ENCODE assay signal across 16 cellular contexts in genomic region chr1:54681396-54681795, GRCh38. TPM values are rescaled to one million over a fixed set of nuclear protein-coding genes. Genes with fewer than 3 reads are reported as not detected.
DNase-seq lines count a peak whose midpoint lies in the region; ATAC-seq, FAIRE-seq and TF ChIP-seq lines count a peak whose summit lies in the region.
"Had no signal": no experiment of that assay in that cellular context is flagged by ENCODE, and none has a peak within 500 bp of the region (broad histone marks: within the 10 kb centered on the region; RNA-seq: fewer than 3 reads in every experiment).

No MANE protein-coding gene starts in this region.

- TF ChIP-seq CTCF in cardiac muscle cell (IDR thresholded peaks at IDR 0.05; ENCODE audit: low read depth, low read length) (no peak), cardiac fibroblast (IDR thresholded peaks at IDR 0.05; ENCODE audit: low read depth, low read length) (no peak), tibial artery (IDR thresholded peaks at IDR 0.05) (no peak), osteocyte (IDR thresholded peaks at IDR 0.05) (no peak)

- H3K4me1 Mint-ChIP-seq in osteocyte (ENCODE audit: unreplicated experiment) = no peaks in the 10 kb centered on the region

- ATAC-seq in left ventricle myocardium superior = no peak
- ATAC-seq: HCT116, left colon had no signal

- no peaks in the 10 kb centered on the region for H3K4me1 ChIP-seq in cardiac muscle cell (ENCODE audit: low read depth)
- H3K4me1 ChIP-seq in tibial artery = no peaks in the 10 kb centered on the region
- H3K4me1 ChIP-seq: BE2C, SJCRH30 had no signal

- no peak overlapping the region for H3K27ac Mint-ChIP-seq in osteocyte (ENCODE audit: unreplicated experiment)

- DNase-seq in cardiac muscle cell (ENCODE audit: low read depth in 1 of 2, low spot score in 1 of 2) (peak; percentile 19 to 21), left ventricle myocardium superior (no peak), NCI-H2196 (lab: John Stamatoyannopoulos, UW; ENCODE audit: unreplicated experiment) (peak; percentile 78), cardiac fibroblast (ENCODE audit: low read depth in 2 of 2) (peak; percentile 8 to 21), HTR-8/SVneo (ENCODE audit: insufficient read length, low spot score) (no peak), kidney glomerular epithelial cell (lab: John Stamatoyannopoulos, UW) (no peak), tibial artery (no peak), osteocyte (ENCODE audit: extremely low spot score, unreplicated experiment) (no peak)
- DNase-seq: BE2C; left colon; MG63; SJCRH30; stimulated activated CD4-positive, alpha-beta T cell treated with anti-CD3 and anti-CD28 coated beads, Interleukin-4, amount 100 ng/mL, for 24 hours had no signal

- H3K4me3 ChIP-seq in cardiac muscle cell = no peak overlapping the region
- H3K4me3 ChIP-seq in cardiac fibroblast (replicated peaks in 1 of 2; ENCODE audit: low read depth in 2 of 2, low read length in 2 of 2) = no peak overlapping the region
- no peak overlapping the region for H3K4me3 ChIP-seq in tibial artery
- H3K4me3 ChIP-seq: MG63, SJCRH30 had no signal

- no peaks in the 10 kb centered on the region for H3K9me3 ChIP-seq in cardiac muscle cell (ENCODE audit: low read depth)
- no peaks in the 10 kb centered on the region for H3K9me3 ChIP-seq in tibial artery
- H3K9me3 ChIP-seq: BE2C, MG63, SJCRH30 had no signal

- peaks cover 34% of the 10 kb centered on the region for H3K27me3 Mint-ChIP-seq in osteocyte (ENCODE audit: unreplicated experiment)

- H3K36me3 ChIP-seq in cardiac muscle cell = no peaks in the 10 kb centered on the region
- H3K36me3 ChIP-seq in tibial artery = peaks cover 3 to 33% (median 4%) of the 10 kb centered on the region in 3 donors
- H3K36me3 ChIP-seq: BE2C, MG63, SJCRH30 had no signal

- H3K9me3 Mint-ChIP-seq in osteocyte (ENCODE audit: unreplicated experiment) = no peaks in the 10 kb centered on the region

- intact Hi-C loops in left ventricle myocardium superior (cut with micrococcal nuclease) (no loop called here), tibial artery (cut with DNase I; ENCODE audit: low total_unique reads) (no loop called here)

- H3K36me3 Mint-ChIP-seq in osteocyte (ENCODE audit: unreplicated experiment) = no peaks in the 10 kb centered on the region

- no peak for FAIRE-seq in HTR-8/SVneo (lab: Jason Lieb, UNC)
- FAIRE-seq: colon had no signal

- no peak overlapping the region for H3K4me3 Mint-ChIP-seq in osteocyte (ENCODE audit: unreplicated experiment)

- no peaks in the 10 kb centered on the region for H3K27me3 ChIP-seq in cardiac muscle cell
- no peaks in the 10 kb centered on the region for H3K27me3 ChIP-seq in tibial artery
- H3K27me3 ChIP-seq: BE2C, MG63 had no signal

- no peak overlapping the region for H3K27ac ChIP-seq in cardiac muscle cell
- H3K27ac ChIP-seq in tibial artery = no peak overlapping the region
- H3K27ac ChIP-seq: SJCRH30 had no signal

RNA-seq across cellular contexts. Expression of gene TTC4, which starts 34.3 kb away (rescaled TPM):
- total RNA-seq in cardiac muscle cell = 19.8 and 20.5 TPM in 2 replicates
- polyA plus RNA-seq in cardiac muscle cell = 23.5 and 26.0 TPM in 2 replicates
- 13.2 TPM for total RNA-seq in left ventricle myocardium superior
- total RNA-seq in osteocyte = 14.4 and 16.6 TPM in 2 replicates

RNA-seq across cellular contexts. Expression of gene MROH7, which starts 39.8 kb away (rescaled TPM):
- 9.4 and 22.4 TPM in 2 replicates for total RNA-seq in cardiac muscle cell
- 7.0 and 10.0 TPM in 2 replicates for polyA plus RNA-seq in cardiac muscle cell
- total RNA-seq in left ventricle myocardium superior = 7.0 TPM
- 0.11 TPM in 1 of 2 replicates, not detected in the other for total RNA-seq in osteocyte
- total RNA-seq: SJCRH30 had no signal

RNA-seq across cellular contexts. Expression of gene FAM151A, which starts 58.1 kb away (rescaled TPM):
- total RNA-seq in cardiac muscle cell = 0.07 and 0.21 TPM in 2 replicates
- polyA plus RNA-seq in cardiac muscle cell = 0.18 and 0.32 TPM in 2 replicates
- 1.2 TPM for total RNA-seq in left ventricle myocardium superior
- not detected in 2 replicates for total RNA-seq in osteocyte
- total RNA-seq: fibroblast of villous mesenchyme, SJCRH30 had no signal

Comparison
In these comparisons a context has a peak if more than half of its experiments do, and no peak if none do; other contexts are left out.
1. DNase-seq: peak in cardiac muscle cell (2 of 2), NCI-H2196 (single experiment) and cardiac fibroblast (2 of 2); none in left ventricle myocardium superior (single experiment), HTR-8/SVneo (single experiment), kidney glomerular epithelial cell (single experiment), tibial artery (0 of 2) and osteocyte (single experiment).